In genomic region chr16:66647866-66648265, GRCh38 we compare ENCODE assay signal across 19 cellular contexts. TPM values are rescaled to one million over a fixed set of nuclear protein-coding genes. Genes with fewer than 3 reads are reported as not detected.
DNase-seq lines count a peak whose midpoint lies in the region; ATAC-seq and TF ChIP-seq lines count a peak whose summit lies in the region.
"Had no signal": no experiment of that assay in that cellular context is flagged by ENCODE, and none has a peak within 500 bp of the region (broad histone marks: within the 10 kb centered on the region; RNA-seq: fewer than 3 reads in every experiment).

No MANE protein-coding gene starts in this region.

- DNase-seq in IMR-90 (no peak), M059J (ENCODE audit: low read depth) (peak; percentile 9), left lobe of liver (ENCODE audit: low spot score) (peak; percentile 15), renal cortical epithelial cell (ENCODE audit: low read depth) (peak; percentile 29), HUDEP-2 (lab: John Stamatoyannopoulos, UW; ENCODE audit: unreplicated experiment in 76 of 76) (no peak), islet precursor cell (no peak), NCI-H2171 (lab: John Stamatoyannopoulos, UW) (no peak)
- DNase-seq: AML-193; Caco-2; Calu3; CD4-positive, alpha-beta T cell; CD8-positive, alpha-beta T cell; DMS79 treated with DMSO at 0.1 percent for 48 hours; GF-D8 had no signal

- H3K4me1 ChIP-seq in IMR-90 (ENCODE audit: control insufficient read depth, insufficient read depth, low read length): no peaks in the 10 kb centered on the region

- H4K8ac ChIP-seq in IMR-90 (ENCODE audit: low read depth in 2 of 2, low read length in 2 of 2): no peak overlapping the region

- dilution Hi-C loops in IMR-90 (cut with HindIII; ENCODE audit: low sequenced_read_pairs, unreplicated experiment): no loop called here

- H3K4me2 ChIP-seq in IMR-90 (ENCODE audit: low read depth, low read length): no peak overlapping the region
- H3K4me2 ChIP-seq: A549; BLaER1 treated with 17β-estradiol and CSF1 and Interleukin-3, amounts not matched to agents 10 nM and 100 nM had no signal

- H3K9me3 ChIP-seq in IMR-90 (ENCODE audit: control insufficient read depth, insufficient read depth, low read length): no peaks in the 10 kb centered on the region
- H3K9me3 ChIP-seq: A549; BLaER1 treated with 17β-estradiol and CSF1 and Interleukin-3, amounts not matched to agents 10 nM and 100 nM; Caco-2 had no signal

- no peak overlapping the region for H3K9ac ChIP-seq in IMR-90 (ENCODE audit: low read depth, low read length)
- H3K9ac ChIP-seq: BLaER1 treated with 17β-estradiol and CSF1 and Interleukin-3, amounts not matched to agents 10 nM and 100 nM had no signal

- no peak for TF ChIP-seq RAD21 in IMR-90 (IDR thresholded peaks at IDR 0.05; ENCODE audit: low read length)

- no TSS peak for BruUV-seq in IMR-90 (replicated peaks; lab: Mats Ljungman, UMichigan)

- CTCF ChIA-PET in IMR-90 (lab: Yijun Ruan, JAX): no interaction called here

- no peak overlapping the region for H2BK15ac ChIP-seq in IMR-90 (ENCODE audit: low read depth, low read length)

- H4K20me1 ChIP-seq in IMR-90 (ENCODE audit: insufficient read depth, low read length): no peaks in the 10 kb centered on the region
- H4K20me1 ChIP-seq: BLaER1 treated with 17β-estradiol and CSF1 and Interleukin-3, amounts not matched to agents 10 nM and 100 nM had no signal

- H3K14ac ChIP-seq in IMR-90 (replicated peaks; ENCODE audit: low read depth, low read length): no peak overlapping the region

- peaks cover 0 to 15% of the 10 kb centered on the region in 2 experiments; a peak in 2 of 4 replicates for H3K79me1 ChIP-seq in IMR-90 (ENCODE audit: low read depth in 1 of 2, low read length in 2 of 2)

- no peak overlapping the region for H2BK120ac ChIP-seq in IMR-90 (ENCODE audit: low read depth, low read length)

- H3K27ac ChIP-seq in IMR-90 (ENCODE audit: insufficient read depth, low read length): no peak overlapping the region
- H3K27ac ChIP-seq: 22Rv1; A549; BLaER1 treated with 17β-estradiol and CSF1 and Interleukin-3, amounts not matched to agents 10 nM and 100 nM; C4-2B had no signal

- TF ChIP-seq CTCF in IMR-90 (conservative IDR thresholded peaks at IDR 0.05; ENCODE audit: low read depth, low read length): no peak

- H2AFZ ChIP-seq in IMR-90 (replicated peaks; ENCODE audit: low read length, poor library complexity): no peak overlapping the region

- no peak overlapping the region for H2BK5ac ChIP-seq in IMR-90 (ENCODE audit: low read depth, low read length, poor library complexity, severe bottlenecking)

- intact Hi-C loops in IMR-90 (cut with micrococcal nuclease): no loop called here

- H3K9me1 ChIP-seq in IMR-90 (ENCODE audit: insufficient read depth, low read length): peaks cover 12% of the 10 kb centered on the region; the same call in 1 of the 2 replicates

- no peak overlapping the region for H2AK5ac ChIP-seq in IMR-90 (ENCODE audit: low read depth, low read length)

- H3K27me3 ChIP-seq in IMR-90 (ENCODE audit: control insufficient read depth, insufficient read depth, low read length): no peaks in the 10 kb centered on the region
- H3K27me3 ChIP-seq: BLaER1 treated with 17β-estradiol and CSF1 and Interleukin-3, amounts not matched to agents 10 nM and 100 nM had no signal

- no peak overlapping the region for H3K56ac ChIP-seq in IMR-90 (ENCODE audit: extremely low read depth, insufficient read depth, low read length)

- WGBS in IMR-90 (ENCODE audit: extremely low coverage in 2 of 2, insufficient read length in 1 of 2), 2 experiments: no CpG with 5 or more reads among the region's 1 CpG

- H3K4me3 ChIP-seq in IMR-90 (ENCODE audit: insufficient read depth, low read depth, low read length): no peak overlapping the region
- H3K4me3 ChIP-seq: A549; BLaER1 treated with 17β-estradiol and CSF1 and Interleukin-3, amounts not matched to agents 10 nM and 100 nM had no signal

- no peak overlapping the region for H4K91ac ChIP-seq in IMR-90 (ENCODE audit: insufficient read depth, low read depth, low read length)

- ATAC-seq in IMR-90 (ENCODE audit: low read depth) (no peak), left lobe of liver (no peak)
- no peak for ATAC-seq in activated CD4-positive, CD25-positive, alpha-beta regulatory T cell treated with anti-CD3 and anti-CD28 coated beads, Interleukin-2, amount 50 U/mL, for 24 hours
- ATAC-seq: A549; CD8-positive, alpha-beta T cell had no signal

- in situ Hi-C loops in IMR-90 (cut with MboI; ENCODE audit: low sequenced_read_pairs): no loop called here

- TF ChIP-seq POLR2A in IMR-90 (IDR thresholded peaks at IDR 0.05; ENCODE audit: low read depth, low read length): no peak

- H3K23ac ChIP-seq in IMR-90 (ENCODE audit: low read depth, low read length): no peak overlapping the region

- H3K18ac ChIP-seq in IMR-90 (ENCODE audit: low read depth, low read length): no peak overlapping the region

- no peak overlapping the region for H2AK9ac ChIP-seq in IMR-90 (replicated peaks; ENCODE audit: low read depth, low read length, poor library complexity)

- POLR2A ChIA-PET in IMR-90 (lab: Charles Lee; ENCODE audit: unreplicated experiment): no interaction called here

- no peaks in the 10 kb centered on the region for H3K36me3 ChIP-seq in IMR-90 (ENCODE audit: control insufficient read depth, insufficient read depth, low read length)
- H3K36me3 ChIP-seq: BLaER1 treated with 17β-estradiol and CSF1 and Interleukin-3, amounts not matched to agents 10 nM and 100 nM had no signal

- no peak overlapping the region for H2BK20ac ChIP-seq in IMR-90 (ENCODE audit: low read depth, low read length)

- no peak overlapping the region for H3K4ac ChIP-seq in IMR-90 (ENCODE audit: low read depth, low read length)

- H4K5ac ChIP-seq in IMR-90 (ENCODE audit: low read depth, low read length): no peak overlapping the region

TF ChIP-seq in IMR-90, 13 proteins besides CTCF, POLR2A, EP300 and RAD21:
- no peak for TF ChIP-seq ELK1 (IDR thresholded peaks at IDR 0.05; ENCODE audit: borderline replicate concordance, low read depth, low read length)
- no peak for TF ChIP-seq RCOR1 (IDR thresholded peaks at IDR 0.05; ENCODE audit: insufficient replicate concordance, low read length)
- TF ChIP-seq MAZ (IDR thresholded peaks at IDR 0.05; ENCODE audit: borderline replicate concordance, low read depth, low read length): no peak
- TF ChIP-seq MXI1 (IDR thresholded peaks at IDR 0.05; ENCODE audit: borderline replicate concordance, low read depth, low read length): no peak
- no peak for TF ChIP-seq FOS (IDR thresholded peaks at IDR 0.05; ENCODE audit: low read depth, low read length)
- no peak for TF ChIP-seq USF2 (IDR thresholded peaks at IDR 0.05; ENCODE audit: low read depth, low read length)
- TF ChIP-seq BHLHE40 (IDR thresholded peaks at IDR 0.05; ENCODE audit: low read depth, low read length): no peak
- 0 out of 2 replicates have a peak, but pooled peaks have one; percentile 26 for TF ChIP-seq CEBPB (IDR thresholded peaks at IDR 0.05; ENCODE audit: low read depth, low read length)

RNA-seq across cellular contexts. Expression of gene CMTM3, which starts 43.4 kb away (rescaled TPM):
- total RNA-seq in IMR-90 (2012; rRNA removed): 4.5 and 4.7 TPM in 2 replicates
- 34.6 and 35.5 TPM in 2 replicates for polyA plus RNA-seq in IMR-90 (2012; rRNA removed)
- polyA plus RNA-seq in IMR-90 (2012; cell fraction: cytosol; rRNA removed): 14.5 and 50.4 TPM in 2 replicates
- 32.0 and 33.9 TPM in 2 replicates for polyA plus RNA-seq in IMR-90 (2012; cell fraction: nucleus; rRNA removed; ENCODE audit: low replicate concordance)
- total RNA-seq in M059J (2014; rRNA removed; shearing (Covaris generic)): 28.9 and 33.6 TPM in 2 replicates
- total RNA-seq in left lobe of liver: 2.0 TPM
- total RNA-seq in renal cortical epithelial cell: 11.6 and 22.2 TPM in 2 replicates

RNA-seq across cellular contexts. Expression of gene CMTM4, which starts 48.7 kb away (rescaled TPM):
- total RNA-seq in IMR-90 (2012; rRNA removed) (14.5 and 15.8 TPM in 2 replicates), left lobe of liver (8.0 TPM), renal cortical epithelial cell (83.9 and 112 TPM in 2 replicates)
- polyA plus RNA-seq in IMR-90 (2012; rRNA removed): 8.3 and 9.0 TPM in 2 replicates
- polyA plus RNA-seq in IMR-90 (2012; cell fraction: cytosol; rRNA removed): 6.4 and 6.6 TPM in 2 replicates
- polyA plus RNA-seq in IMR-90 (2012; cell fraction: nucleus; rRNA removed; ENCODE audit: low replicate concordance): 9.1 and 16.7 TPM in 2 replicates
- total RNA-seq in M059J (2014; rRNA removed; shearing (Covaris generic)): 15.2 and 18.4 TPM in 2 replicates

Comparison
In these comparisons a context has a peak if more than half of its experiments do, and no peak if none do; other contexts are left out.
1. DNase-seq: peak in M059J (single experiment), left lobe of liver (single experiment) and renal cortical epithelial cell (single experiment); none in IMR-90 (single experiment), HUDEP-2 (0 of 76), islet precursor cell (single experiment) and NCI-H2171 (single experiment).